In the genomic region with DNA sequence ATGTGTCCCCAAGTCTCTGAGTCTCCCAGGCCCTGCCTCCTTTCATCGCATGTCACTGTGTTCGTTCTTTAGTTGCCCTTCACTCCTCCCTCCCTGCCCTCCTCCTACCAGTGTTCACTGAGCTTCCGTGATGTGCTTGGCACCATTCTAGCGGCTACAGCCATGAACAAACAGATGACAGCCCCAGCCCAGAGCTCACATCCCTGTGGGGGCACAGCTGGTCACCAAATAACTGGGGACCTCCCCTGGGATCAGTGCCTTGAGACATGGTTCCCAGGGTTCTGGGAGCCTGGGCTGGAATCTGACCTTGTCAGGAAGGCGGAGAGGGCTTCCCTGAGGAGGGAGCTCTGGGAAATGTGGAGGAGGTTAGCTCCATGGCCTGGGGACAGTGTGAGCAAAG, we compare ENCODE assay signal across 30 cellular contexts.
"Had no signal": no experiment of that assay in that cellular context is flagged by ENCODE, and none has a peak within 500 bp of the region (broad histone marks: within the 10 kb centered on the region; RNA-seq: fewer than 3 reads in every experiment).

No MANE protein-coding gene starts in this region.

- H3K4me1 ChIP-seq: heart right ventricle, lower lobe of right lung, parathyroid adenoma, psoas muscle, right atrium auricular region, right lobe of liver, stomach, tibial artery, uterus had no signal

- H3K9me3 Mint-ChIP-seq: natural killer cell treated with Interleukin-12 subunit alpha and Interleukin-12 subunit beta and Interleukin-15 and Interleukin-18, amount 100 ng/mL, for 72 hours; neural crest cell had no signal

- H3K4me3 Mint-ChIP-seq: naive thymus-derived CD4-positive, alpha-beta T cell; natural killer cell treated with Interleukin-12 subunit alpha and Interleukin-12 subunit beta and Interleukin-15 and Interleukin-18, amount 100 ng/mL, for 72 hours; neural crest cell; stimulated activated naive B cell treated with anti-CD40 and anti-IgM and Interleukin-4, amounts not matched to agents 10 μg/mL and 1 μg/mL and 100 μg/mL, for 72 hours had no signal

- H3K36me3 ChIP-seq: heart right ventricle, lower lobe of right lung, neutrophil, right atrium auricular region, right lobe of liver, stomach, thoracic aorta, tibial artery, uterus had no signal

- H3K9me3 ChIP-seq: heart right ventricle, lower lobe of right lung, mucosa of descending colon, neutrophil, psoas muscle, right atrium auricular region, right lobe of liver, thoracic aorta, tibial artery, uterus had no signal

- H3K36me3 Mint-ChIP-seq: naive thymus-derived CD4-positive, alpha-beta T cell; natural killer cell treated with Interleukin-12 subunit alpha and Interleukin-12 subunit beta and Interleukin-15 and Interleukin-18, amount 100 ng/mL, for 72 hours; stimulated activated naive B cell treated with anti-CD40 and anti-IgM and Interleukin-4, amounts not matched to agents 10 μg/mL and 1 μg/mL and 100 μg/mL, for 72 hours had no signal

- ATAC-seq: heart right ventricle; left cardiac atrium; left lobe of liver; lower lobe of right lung; mucosa of descending colon; naive thymus-derived CD4-positive, alpha-beta T cell; psoas muscle; stimulated activated naive B cell treated with anti-CD40 and anti-IgM and Interleukin-4, amounts not matched to agents 10 μg/mL and 1 μg/mL and 100 μg/mL, for 72 hours; stimulated activated naive CD8-positive, alpha-beta T cell treated with anti-CD3 and anti-CD28 coated beads, Interleukin-15, Interleukin-2, amounts not matched to agents 100 U/mL and 50 U/mL, for 24 hours had no signal

- H3K4me3 ChIP-seq: heart right ventricle, hepatocyte, lower lobe of right lung, mucosa of descending colon, psoas muscle, right atrium auricular region, right lobe of liver, skin epidermis, stomach, thoracic aorta, tibial artery, uterus had no signal

- H3K27ac Mint-ChIP-seq: natural killer cell treated with Interleukin-12 subunit alpha and Interleukin-12 subunit beta and Interleukin-15 and Interleukin-18, amount 100 ng/mL, for 72 hours; stimulated activated naive B cell treated with anti-CD40 and anti-IgM and Interleukin-4, amounts not matched to agents 10 μg/mL and 1 μg/mL and 100 μg/mL, for 72 hours had no signal

- H3K27ac ChIP-seq: heart right ventricle, hepatocyte, lower lobe of right lung, neutrophil, parathyroid adenoma, psoas muscle, right atrium auricular region, right lobe of liver, skin epidermis, stomach, thoracic aorta, tibial artery, uterus had no signal

- H3K27me3 ChIP-seq: hepatocyte, neutrophil, right atrium auricular region, right lobe of liver, uterus had no signal

- DNase-seq: heart right ventricle; kidney glomerular epithelial cell; left cardiac atrium; lower lobe of right lung; mesendoderm; midbrain; mucosa of descending colon; naive thymus-derived CD4-positive, alpha-beta T cell; occipital lobe; psoas muscle; right lobe of liver; stimulated activated CD4-positive, alpha-beta T cell treated with anti-CD3 and anti-CD28 coated beads, Interleukin-12 subunit alpha, Interleukin-12 subunit beta, amount 100 ng/mL, for 4 hours; stimulated activated CD4-positive, alpha-beta T cell treated with anti-CD3 and anti-CD28 coated beads, Interleukin-15, amount 100 ng/mL, for 24 hours; stimulated activated CD4-positive, alpha-beta T cell treated with anti-CD3 and anti-CD28 coated beads, Interleukin-2, amount 100 ng/mL, for 24 hours; stimulated activated CD4-positive, alpha-beta T cell treated with anti-CD3 and anti-CD28 coated beads, Interleukin-4, amount 100 ng/mL, for 1 hour; stimulated activated naive B cell treated with anti-CD40 and anti-IgM and Interleukin-4, amounts not matched to agents 10 μg/mL and 1 μg/mL and 100 μg/mL, for 72 hours; stimulated activated naive CD8-positive, alpha-beta T cell treated with anti-CD3 and anti-CD28 coated beads, Interleukin-15, Interleukin-2, amounts not matched to agents 100 U/mL and 50 U/mL, for 24 hours; stomach; trophoblast cell; uterus had no signal

- H3K4me1 Mint-ChIP-seq: neural crest cell; stimulated activated naive B cell treated with anti-CD40 and anti-IgM and Interleukin-4, amounts not matched to agents 10 μg/mL and 1 μg/mL and 100 μg/mL, for 72 hours had no signal
